Comparison of ENCODE assay signal across 17 cellular contexts in genomic region chr15:58639992-58640391, GRCh38.
DNase-seq lines count a peak whose midpoint lies in the region; ATAC-seq and TF ChIP-seq lines count a peak whose summit lies in the region.
"Had no signal": no experiment of that assay in that cellular context is flagged by ENCODE, and none has a peak within 500 bp of the region (broad histone marks: within the 10 kb centered on the region; RNA-seq: fewer than 3 reads in every experiment).

No MANE protein-coding gene starts in this region.

- peaks cover 10% of the 10 kb centered on the region for H3K36me3 ChIP-seq in CD4-positive, alpha-beta memory T cell (ENCODE audit: insufficient read depth, low read length)
- no peaks in the 10 kb centered on the region; the same call in 1 of the 2 replicates for H3K36me3 ChIP-seq in H7 (replicated peaks; ENCODE audit: control insufficient read depth, insufficient read depth, low read length)

- H3K4me1 Mint-ChIP-seq in CD4-positive, alpha-beta memory T cell, result peaks cover 2 to 10% (median 5%) of the 10 kb centered on the region in 4 donors
- peaks cover 9% of the 10 kb centered on the region for H3K4me1 Mint-ChIP-seq in stimulated activated effector memory CD8-positive, alpha-beta T cell treated with anti-CD3 and anti-CD28 coated beads, Interleukin-12 subunit alpha, Interleukin-12 subunit beta, amount 100 ng/mL, for 72 hours

- no peak overlapping the region for H3K27ac ChIP-seq in CD4-positive, alpha-beta memory T cell (ENCODE audit: low read depth, low read length)
- peak overlapping the region in 34 of 59 donors; percentile 5 to 88 (median 42) for H3K27ac ChIP-seq in dorsolateral prefrontal cortex
- H3K27ac ChIP-seq: GM23248 had no signal

- CTCF ChIA-PET in CD4-positive, alpha-beta memory T cell (lab: Charles Lee; ENCODE audit: partially characterized antibody), result no interaction called here

- no peak overlapping the region for H3K4me3 ChIP-seq in CD4-positive, alpha-beta memory T cell (ENCODE audit: low read length in 2 of 2)
- H3K4me3 ChIP-seq in H7 (ENCODE audit: insufficient read depth, low read depth, low read length) (no peak overlapping the region), dorsolateral prefrontal cortex (no peak overlapping the region)
- H3K4me3 ChIP-seq: GM12878, GM23248 had no signal

- DNase-seq in CD4-positive, alpha-beta memory T cell, result no peak
- DNase-seq in H7 (peak; percentile 25), dorsolateral prefrontal cortex (no peak)
- no peak for DNase-seq in stimulated activated effector memory CD8-positive, alpha-beta T cell treated with anti-CD3 and anti-CD28 coated beads, Interleukin-12 subunit alpha, Interleukin-12 subunit beta, amount 100 ng/mL, for 72 hours (ENCODE audit: low spot score in 2 of 2)
- DNase-seq in activated CD8-positive, alpha-beta memory T cell treated with anti-CD3 and anti-CD28 coated beads for 24 hours, result no peak
- no peak for DNase-seq in stimulated activated CD4-positive, alpha-beta T cell treated with anti-CD3 and anti-CD28 coated beads, Interleukin-1b, Interleukin-23, amount 100 ng/mL, for 48 hours
- DNase-seq in activated effector memory CD4-positive, alpha-beta T cell treated with anti-CD3 and anti-CD28 coated beads, Interleukin-2, amount 50 U/mL, for 16 hours, result no peak
- DNase-seq: DMS 273 treated with DMSO at 0.1 percent for 48 hours, GDM1, GM23248, KBM-7, MV-4-11, NCI-H1417, NCI-H187 treated with DMSO at 0.1 percent for 48 hours, NCI-H69, SHP77 had no signal

- ATAC-seq in stimulated activated effector memory CD8-positive, alpha-beta T cell treated with anti-CD3 and anti-CD28 coated beads, Interleukin-12 subunit alpha, Interleukin-12 subunit beta, amount 100 ng/mL, for 72 hours, result no peak
- ATAC-seq: GM12878 had no signal

- no peaks in the 10 kb centered on the region for H3K27me3 Mint-ChIP-seq in CD4-positive, alpha-beta memory T cell

- no peaks in the 10 kb centered on the region for H3K27me3 ChIP-seq in CD4-positive, alpha-beta memory T cell (ENCODE audit: insufficient read depth, low read length)
- H3K27me3 ChIP-seq in H7 (ENCODE audit: control insufficient read depth, insufficient read depth, low read length) (no peaks in the 10 kb centered on the region), dorsolateral prefrontal cortex (no peaks in the 10 kb centered on the region)

- H3K27ac Mint-ChIP-seq in CD4-positive, alpha-beta memory T cell, result peak overlapping the region in 6 of 7 donors; percentile 31 to 84 (median 63)
- peak overlapping the region; percentile 44 for H3K27ac Mint-ChIP-seq in stimulated activated effector memory CD8-positive, alpha-beta T cell treated with anti-CD3 and anti-CD28 coated beads, Interleukin-12 subunit alpha, Interleukin-12 subunit beta, amount 100 ng/mL, for 72 hours

- H3K36me3 Mint-ChIP-seq in CD4-positive, alpha-beta memory T cell, result peaks cover 47 to 56% of the 10 kb centered on the region in 2 donors
- H3K36me3 Mint-ChIP-seq in stimulated activated effector memory CD8-positive, alpha-beta T cell treated with anti-CD3 and anti-CD28 coated beads, Interleukin-12 subunit alpha, Interleukin-12 subunit beta, amount 100 ng/mL, for 72 hours, result peaks cover 78% of the 10 kb centered on the region

- H3K9me3 ChIP-seq in CD4-positive, alpha-beta memory T cell (ENCODE audit: control insufficient read depth in 1 of 2, low read length in 2 of 2), result no peaks in the 10 kb centered on the region

- no peaks in the 10 kb centered on the region for H3K9me3 Mint-ChIP-seq in CD4-positive, alpha-beta memory T cell
- no peaks in the 10 kb centered on the region for H3K9me3 Mint-ChIP-seq in stimulated activated effector memory CD8-positive, alpha-beta T cell treated with anti-CD3 and anti-CD28 coated beads, Interleukin-12 subunit alpha, Interleukin-12 subunit beta, amount 100 ng/mL, for 72 hours

- no peak overlapping the region for H3K4me3 Mint-ChIP-seq in CD4-positive, alpha-beta memory T cell
- no peak overlapping the region for H3K4me3 Mint-ChIP-seq in stimulated activated effector memory CD8-positive, alpha-beta T cell treated with anti-CD3 and anti-CD28 coated beads, Interleukin-12 subunit alpha, Interleukin-12 subunit beta, amount 100 ng/mL, for 72 hours

- TF ChIP-seq CTCF in dorsolateral prefrontal cortex (IDR thresholded peaks at IDR 0.05 in 54 of 56, conservative IDR thresholded peaks at IDR 0.05 in 2 of 56; ENCODE audit: low read depth in 1 of 56, partially characterized antibody in 56 of 56), result no peak

- POLR2A ChIA-PET in CD4-positive, alpha-beta memory T cell (lab: Charles Lee; ENCODE audit: partially characterized antibody), result interaction anchor here (1.0 to 1.2 kb wide), 2 partner anchors 11 to 12 kb away, joined by 3 to 8 read pairs; no protein-coding TSS in a partner anchor

- no peaks in the 10 kb centered on the region for H3K4me1 ChIP-seq in CD4-positive, alpha-beta memory T cell (ENCODE audit: insufficient read depth, low read length)

- intact Hi-C loops in CD4-positive, alpha-beta memory T cell (cut with micrococcal nuclease), result no loop called here
- intact Hi-C loops in dorsolateral prefrontal cortex (cut with DNase I), result no loop called here
